ENCODE assay signal across 8 cellular contexts in genomic region chr11:14905104-14906033, GRCh38. TPM values are rescaled to one million over a fixed set of nuclear protein-coding genes. Genes with fewer than 3 reads are reported as not detected.
DNase-seq lines count a peak whose midpoint lies in the region; ATAC-seq and TF ChIP-seq lines count a peak whose summit lies in the region.

No MANE protein-coding gene starts in this region.

- DNase-seq in CD1c-positive myeloid dendritic cell (ENCODE audit: extremely low spot score) (peak; percentile 65), HuH-7 (ENCODE audit: low spot score) (peak; percentile 83), esophagus muscularis mucosa (ENCODE audit: extremely low spot score) (no peak), tibial nerve (ENCODE audit: low spot score in 2 of 2) (peak; percentile 24 to 30), DMS153 (lab: John Stamatoyannopoulos, UW) (no peak)
- peak; percentile 63 for DNase-seq in activated CD8-positive, alpha-beta memory T cell treated with anti-CD3 and anti-CD28 coated beads, Interleukin-2, amount 50 U/mL, for 4 hours

- TF ChIP-seq EP300 in esophagus muscularis mucosa (IDR thresholded peaks at IDR 0.05) (no peak), tibial nerve (IDR thresholded peaks at IDR 0.05) (no peak)

- H3K27me3 ChIP-seq in esophagus muscularis mucosa (no peaks in the 10 kb centered on the region), neutrophil (peaks cover 29% of the 10 kb centered on the region), tibial nerve (no peaks in the 10 kb centered on the region)

- H3K36me3 ChIP-seq in esophagus muscularis mucosa = no peaks in the 10 kb centered on the region
- H3K36me3 ChIP-seq in neutrophil = no peaks in the 10 kb centered on the region
- no peaks in the 10 kb centered on the region for H3K36me3 ChIP-seq in tibial nerve

- TF ChIP-seq CTCF in esophagus muscularis mucosa (IDR thresholded peaks at IDR 0.05) (peak; percentile 2 to 24 (median 11)), neutrophil (IDR thresholded peaks at IDR 0.05) (peak; percentile 46), tibial nerve (IDR thresholded peaks at IDR 0.05) (peak in 2 of 5 experiments; percentile 50 to 54)

- H3K9me3 ChIP-seq in esophagus muscularis mucosa (no peaks in the 10 kb centered on the region), neutrophil (no peaks in the 10 kb centered on the region), tibial nerve (no peaks in the 10 kb centered on the region)

- peaks cover 7 to 31% (median 22%) of the 10 kb centered on the region in 4 donors for H3K4me1 ChIP-seq in esophagus muscularis mucosa
- peaks cover 17 to 22% of the 10 kb centered on the region in 2 experiments for H3K4me1 ChIP-seq in neutrophil (ENCODE audit: control insufficient read depth in 1 of 2, insufficient read depth in 1 of 2, low read depth in 1 of 2, low read length in 1 of 2)
- H3K4me1 ChIP-seq in tibial nerve = peaks cover 0 to 34% (median 0%) of the 10 kb centered on the region in 4 donors

- 27% methylated on average over 9 of the region's 58 CpGs for WGBS in esophagus muscularis mucosa
- 9 to 11% methylated on average over 51 to 53 of the region's 58 CpGs for WGBS in tibial nerve, 2 donors

- TF ChIP-seq POLR2A in esophagus muscularis mucosa (IDR thresholded peaks at IDR 0.05; ENCODE audit: low read depth) (no peak), tibial nerve (IDR thresholded peaks at IDR 0.05) (no peak)

- H3K4me3 ChIP-seq in esophagus muscularis mucosa (peak overlapping the region; percentile 60 to 64 (median 62)), neutrophil (ENCODE audit: low read depth in 1 of 2, low read length in 1 of 2) (peak overlapping the region; percentile 74 to 75), tibial nerve (peak overlapping the region; percentile 33 to 65 (median 57))

- ATAC-seq in GM21381 (IDR thresholded peaks at IDR 0.05; ENCODE audit: unreplicated experiment) = peak; percentile 64

- intact Hi-C loops in esophagus muscularis mucosa (cut with DNase I) = loop anchor here (2.0 to 5.0 kb wide), 4 partner anchors 113 to 368 kb away; no protein-coding TSS in a partner anchor

- H3K27ac ChIP-seq in esophagus muscularis mucosa (replicated peaks in 1 of 4) = peak overlapping the region in 2 of 4 donors; percentile 8 to 47
- H3K27ac ChIP-seq in neutrophil = no peak overlapping the region
- peak overlapping the region in 2 of 4 donors; percentile 46 to 55 for H3K27ac ChIP-seq in tibial nerve

RNA-seq across cellular contexts. Expression of gene CYP2R1, which starts 13.3 kb away (rescaled TPM):
- total RNA-seq in esophagus muscularis mucosa = 10 to 100 TPM in 3 of 4 donors, 1 to 10 TPM in 1; 7.5 to 19.1 (median 12.8) TPM
- total RNA-seq in tibial nerve = 10 to 100 TPM; 11.7 to 16.5 (median 16.1) TPM

Comparison
In these comparisons a context has a peak if more than half of its experiments do, and no peak if none do; other contexts are left out.
1. DNase-seq: peak in CD1c-positive myeloid dendritic cell (single experiment), HuH-7 (single experiment), activated CD8-positive, alpha-beta memory T cell treated with anti-CD3 and anti-CD28 coated beads, Interleukin-2, amount 50 U/mL, for 4 hours (single experiment) and tibial nerve (2 of 2); none in esophagus muscularis mucosa (single experiment) and DMS153 (single experiment).
2. Peak in every context shown above with its lines, with median percentiles within 50 percentile points of each other: H3K4me3 ChIP-seq.